Comparison of ENCODE assay signal across 22 cellular contexts in genomic region chr5:77663081-77663863, GRCh38. TPM values are rescaled to one million over a fixed set of nuclear protein-coding genes. Genes with fewer than 3 reads are reported as not detected.
A peak's percentile ranks its signal among the peaks of the same experiment; 100 is the strongest.
DNase-seq lines count a peak whose midpoint lies in the region; ATAC-seq, FAIRE-seq and TF ChIP-seq lines count a peak whose summit lies in the region.
"Had no signal": no experiment of that assay in that cellular context is flagged by ENCODE, and none has a peak within 500 bp of the region (broad histone marks: within the 10 kb centered on the region; RNA-seq: fewer than 3 reads in every experiment).

No MANE protein-coding gene starts in this region.

- H2AFZ ChIP-seq in GM23338 (0 out of 2 replicates have a peak overlapping the region, but pooled peaks have one; percentile 12), GM12878 (ENCODE audit: control insufficient read depth, low read depth, low read length) (peak overlapping the region; percentile 32; the same call in 1 of the 2 replicates)

- DNase-seq in activated naive CD4-positive, alpha-beta T cell treated with anti-CD3 and anti-CD28 coated beads for 36 hours, result no peak
- DNase-seq in GM23338 (ENCODE audit: low spot score) (no peak), GM12878 (ENCODE audit: low read depth, low spot score) (no peak), thyroid gland (peak; percentile 50 to 65)
- no peak for DNase-seq in stimulated activated naive CD8-positive, alpha-beta T cell treated with anti-CD3 and anti-CD28 coated beads, Interleukin-15, amount 100 ng/mL, for 72 hours
- DNase-seq: CD4-positive, alpha-beta memory T cell; DMS79 treated with DMSO at 0.1 percent for 48 hours; GDM1; HFFc6; KG1; NCI-H1436; NCI-H2081 treated with DMSO at 0.1 percent for 48 hours; NCI-H226; NCI-H526; SHP77 had no signal

- no peaks in the 10 kb centered on the region for H3K9me2 ChIP-seq in GM23338 (ENCODE audit: insufficient read depth)

- no peaks in the 10 kb centered on the region for H3F3A ChIP-seq in GM23338 (replicated peaks; ENCODE audit: low read depth)

- no peaks in the 10 kb centered on the region for H3K9me3 Mint-ChIP-seq in activated naive CD4-positive, alpha-beta T cell treated with anti-CD3 and anti-CD28 coated beads, Interleukin-2, amount 50 U/mL, for 24 hours
- no peaks in the 10 kb centered on the region for H3K9me3 Mint-ChIP-seq in activated naive CD4-positive, alpha-beta T cell treated with anti-CD3 and anti-CD28 coated beads for 36 hours
- H3K9me3 Mint-ChIP-seq in GM23338, result no peaks in the 10 kb centered on the region
- no peaks in the 10 kb centered on the region for H3K9me3 Mint-ChIP-seq in stimulated activated naive CD8-positive, alpha-beta T cell treated with anti-CD3 and anti-CD28 coated beads, Interleukin-15, amount 100 ng/mL, for 72 hours
- H3K9me3 Mint-ChIP-seq: HFFc6 had no signal

- POLR2A ChIA-PET in GM12878 (lab: Charles Lee), result interaction anchor here (1.0 to 2.4 kb wide), 4 partner anchors 16 to 84 kb away, joined by 3 to 7 read pairs (median 5); partner anchors contain the start of gene OTP

- H3K9me3 ChIP-seq in GM12878 (replicated peaks; ENCODE audit: control insufficient read depth, insufficient read depth, low read length) (no peaks in the 10 kb centered on the region), thyroid gland (no peaks in the 10 kb centered on the region)

- TF ChIP-seq POLR2A in GM12878 (IDR thresholded peaks at IDR 0.05; ENCODE audit: low read depth, low read length) (no peak), thyroid gland (IDR thresholded peaks at IDR 0.05) (no peak)

- TF ChIP-seq RAD21 in GM12878 (IDR thresholded peaks at IDR 0.05; ENCODE audit: insufficient read depth, low read depth, low read length), result no peak

- no peak overlapping the region for H3K4me3 ChIP-seq in GM23338
- H3K4me3 ChIP-seq in GM12878, result no peak overlapping the region
- H3K4me3 ChIP-seq in thyroid gland (replicated peaks in 1 of 3), result no peak overlapping the region

- H3K4me1 ChIP-seq in GM23338 (ENCODE audit: insufficient read depth) (no peaks in the 10 kb centered on the region), GM12878 (ENCODE audit: control insufficient read depth, insufficient read depth, low read length) (no peaks in the 10 kb centered on the region), thyroid gland (no peaks in the 10 kb centered on the region)

- peaks cover 3% of the 10 kb centered on the region for H3K4me1 Mint-ChIP-seq in activated naive CD4-positive, alpha-beta T cell treated with anti-CD3 and anti-CD28 coated beads, Interleukin-2, amount 50 U/mL, for 24 hours
- H3K4me1 Mint-ChIP-seq in activated naive CD4-positive, alpha-beta T cell treated with anti-CD3 and anti-CD28 coated beads for 36 hours (ENCODE audit: low read depth), result peaks cover 15% of the 10 kb centered on the region
- H3K4me1 Mint-ChIP-seq in GM23338, result no peaks in the 10 kb centered on the region
- no peaks in the 10 kb centered on the region for H3K4me1 Mint-ChIP-seq in stimulated activated naive CD8-positive, alpha-beta T cell treated with anti-CD3 and anti-CD28 coated beads, Interleukin-15, amount 100 ng/mL, for 72 hours
- H3K4me1 Mint-ChIP-seq: B cell; CD4-positive, alpha-beta memory T cell had no signal

- H4K20me1 ChIP-seq in GM23338 (replicated peaks; ENCODE audit: insufficient read depth) (no peaks in the 10 kb centered on the region), GM12878 (ENCODE audit: control insufficient read depth, insufficient read depth) (no peaks in the 10 kb centered on the region)

- H3K27me3 Mint-ChIP-seq in activated naive CD4-positive, alpha-beta T cell treated with anti-CD3 and anti-CD28 coated beads, Interleukin-2, amount 50 U/mL, for 24 hours, result peaks cover 13% of the 10 kb centered on the region
- H3K27me3 Mint-ChIP-seq in activated naive CD4-positive, alpha-beta T cell treated with anti-CD3 and anti-CD28 coated beads for 36 hours (ENCODE audit: low read depth), result peaks cover 27% of the 10 kb centered on the region
- no peaks in the 10 kb centered on the region for H3K27me3 Mint-ChIP-seq in GM23338 (ENCODE audit: insufficient read depth, low read depth, poor library complexity)
- peaks cover 34% of the 10 kb centered on the region for H3K27me3 Mint-ChIP-seq in stimulated activated naive CD8-positive, alpha-beta T cell treated with anti-CD3 and anti-CD28 coated beads, Interleukin-15, amount 100 ng/mL, for 72 hours

- SMC1A ChIA-PET in GM12878 (lab: Charles Lee; ENCODE audit: uncharacterized antibody, unreplicated experiment), result interaction anchor here (0.8 to 2.0 kb wide), 18 partner anchors 9 to 499 kb away, joined by 3 to 9 read pairs (median 4); no protein-coding TSS in a partner anchor

- H3K4me2 ChIP-seq in GM23338 (no peak overlapping the region), GM12878 (ENCODE audit: control insufficient read depth, insufficient read depth) (no peak overlapping the region)

- H3K27ac ChIP-seq in GM23338 (ENCODE audit: low read depth) (no peak overlapping the region), GM12878 (ENCODE audit: control insufficient read depth, insufficient read depth) (no peak overlapping the region), thyroid gland (no peak overlapping the region)

- WGBS in GM12878 (ENCODE audit: insufficient coverage, insufficient replicate concordance, low lambda C conversion rate, missing lambda C conversion rate), result 24% methylated on average over 7 of the region's 7 CpGs
- WGBS in thyroid gland, 2 donors, result 67 to 79% methylated on average over 7 of the region's 7 CpGs

- H3K36me3 Mint-ChIP-seq in activated naive CD4-positive, alpha-beta T cell treated with anti-CD3 and anti-CD28 coated beads, Interleukin-2, amount 50 U/mL, for 24 hours, result no peaks in the 10 kb centered on the region
- H3K36me3 Mint-ChIP-seq in activated naive CD4-positive, alpha-beta T cell treated with anti-CD3 and anti-CD28 coated beads for 36 hours (ENCODE audit: low read depth), result no peaks in the 10 kb centered on the region
- no peaks in the 10 kb centered on the region for H3K36me3 Mint-ChIP-seq in GM23338 (ENCODE audit: low read depth)
- H3K36me3 Mint-ChIP-seq: CD4-positive, alpha-beta memory T cell had no signal

- H3K9ac ChIP-seq in GM12878 (ENCODE audit: control insufficient read depth, insufficient read depth, low read length), result no peak overlapping the region

- TF ChIP-seq CTCF in GM23338 (conservative IDR thresholded peaks at IDR 0.05; ENCODE audit: low read depth in 2 of 2) (no peak), GM12878 (IDR thresholded peaks at IDR 0.05 in 2 of 3, conservative IDR thresholded peaks at IDR 0.05 in 1 of 3; ENCODE audit: control insufficient read depth in 2 of 3, extremely low read depth in 1 of 3, insufficient read depth in 1 of 3, low read depth in 3 of 3, low read length in 3 of 3) (no peak), thyroid gland (IDR thresholded peaks at IDR 0.05) (no peak)

- no TSS peak for BruUV-seq in GM12878 (replicated peaks; lab: Mats Ljungman, UMichigan)

- H3K36me3 ChIP-seq in GM23338 (ENCODE audit: insufficient read depth), result no peaks in the 10 kb centered on the region
- H3K36me3 ChIP-seq in GM12878 (ENCODE audit: control insufficient read depth in 2 of 2, insufficient read depth in 2 of 2, low read length in 1 of 2), result no peaks in the 10 kb centered on the region
- no peaks in the 10 kb centered on the region for H3K36me3 ChIP-seq in thyroid gland

- H3K79me2 ChIP-seq in GM23338 (replicated peaks; ENCODE audit: insufficient read depth), result no peaks in the 10 kb centered on the region
- no peaks in the 10 kb centered on the region for H3K79me2 ChIP-seq in GM12878 (ENCODE audit: control insufficient read depth, insufficient read depth, low read length)

- intact Hi-C loops in activated naive CD4-positive, alpha-beta T cell treated with anti-CD3 and anti-CD28 coated beads for 36 hours (cut with micrococcal nuclease), result loop anchor here (2.0 to 10.0 kb wide), 2 partner anchors 114 to 288 kb away; partner anchors contain the start of gene TBCA
- intact Hi-C loops in GM12878 (cut with micrococcal nuclease; ENCODE audit: unreplicated experiment) (no loop called here), thyroid gland (cut with DNase I) (no loop called here)

- peak overlapping the region; percentile 33 for H3K27ac Mint-ChIP-seq in activated naive CD4-positive, alpha-beta T cell treated with anti-CD3 and anti-CD28 coated beads, Interleukin-2, amount 50 U/mL, for 24 hours
- no peak overlapping the region for H3K27ac Mint-ChIP-seq in activated naive CD4-positive, alpha-beta T cell treated with anti-CD3 and anti-CD28 coated beads for 36 hours
- no peak overlapping the region for H3K27ac Mint-ChIP-seq in GM23338
- H3K27ac Mint-ChIP-seq in stimulated activated naive CD8-positive, alpha-beta T cell treated with anti-CD3 and anti-CD28 coated beads, Interleukin-15, amount 100 ng/mL, for 72 hours, result no peak overlapping the region
- H3K27ac Mint-ChIP-seq: B cell; CD4-positive, alpha-beta memory T cell; HFFc6 had no signal

- RAD21 ChIA-PET in GM12878 (lab: Charles Lee; ENCODE audit: unreplicated experiment), result interaction anchor here (0.6 to 2.1 kb wide), 13 partner anchors 18 to 498 kb away, joined by 3 to 14 read pairs (median 5); no protein-coding TSS in a partner anchor

- TF ChIP-seq EP300 in GM12878 (IDR thresholded peaks at IDR 0.05; ENCODE audit: borderline replicate concordance in 1 of 2, control insufficient read depth in 1 of 2, low read depth in 2 of 2, low read length in 2 of 2), result no peak

- H3K27me3 ChIP-seq in GM23338 (ENCODE audit: insufficient read depth) (no peaks in the 10 kb centered on the region), GM12878 (replicated peaks in 1 of 2; ENCODE audit: control insufficient read depth in 2 of 2, insufficient read depth in 2 of 2, low read length in 1 of 2) (no peaks in the 10 kb centered on the region), thyroid gland (peaks cover 3% of the 10 kb centered on the region)

- FAIRE-seq in GM12878 (lab: Jason Lieb, UNC), result no peak
- FAIRE-seq: D721Med had no signal

- in situ Hi-C loops in GM12878 (cut with MboI), result no loop called here

- no peak for ATAC-seq in GM23338
- peak; percentile 40 for ATAC-seq in GM12878
- no peak for ATAC-seq in HG03439 (IDR thresholded peaks at IDR 0.05; ENCODE audit: unreplicated experiment)
- no peak for ATAC-seq in stimulated activated naive CD8-positive, alpha-beta T cell treated with anti-CD3 and anti-CD28 coated beads, Interleukin-15, amount 100 ng/mL, for 72 hours

- CTCF ChIA-PET in activated naive CD4-positive, alpha-beta T cell treated with anti-CD3 and anti-CD28 coated beads for 36 hours (lab: Charles Lee), result interaction anchor here (1.1 kb wide), 1 partner anchor 287 kb away, joined by 3 read pairs; no protein-coding TSS in a partner anchor
- CTCF ChIA-PET in GM12878 (lab: Yijun Ruan, JAX), result interaction anchor here (0.8 to 1.7 kb wide), 8 partner anchors 13 to 606 kb away, joined by 3 to 8 read pairs (median 4); no protein-coding TSS in a partner anchor

- no peak overlapping the region for H3K4me3 Mint-ChIP-seq in activated naive CD4-positive, alpha-beta T cell treated with anti-CD3 and anti-CD28 coated beads, Interleukin-2, amount 50 U/mL, for 24 hours
- H3K4me3 Mint-ChIP-seq in activated naive CD4-positive, alpha-beta T cell treated with anti-CD3 and anti-CD28 coated beads for 36 hours, result no peak overlapping the region
- no peak overlapping the region for H3K4me3 Mint-ChIP-seq in GM23338
- H3K4me3 Mint-ChIP-seq in stimulated activated naive CD8-positive, alpha-beta T cell treated with anti-CD3 and anti-CD28 coated beads, Interleukin-15, amount 100 ng/mL, for 72 hours, result no peak overlapping the region
- H3K4me3 Mint-ChIP-seq: B cell; CD4-positive, alpha-beta memory T cell; HFFc6 had no signal

RNA-seq across cellular contexts. Expression of gene OTP, which starts 24.8 kb away (rescaled TPM):
- not detected for total RNA-seq in activated naive CD4-positive, alpha-beta T cell treated with anti-CD3 and anti-CD28 coated beads for 36 hours
- not detected in 2 replicates for total RNA-seq in GM23338 (2014; rRNA removed; shearing (Covaris generic))
- polyA plus RNA-seq in GM23338 (2016; fragmentation: Nextera tagmentation; extraction: Ambion mirVana) (not detected in 2 replicates), GM12878 (2011; rRNA removed) (0.63 and 0.71 TPM in 2 replicates), GM12878 (2014; fragmentation: Illumina TruSeq; extraction: Trizol) (2.3 and 3.5 TPM in 2 replicates), GM12878 (2014; fragmentation: Nextera tagmentation; extraction: Ambion mirVana) (1 to 10 TPM; 1.5 to 2.6 TPM), GM12878 (2014; rRNA removed) (2.3 and 3.1 TPM in 2 replicates), GM12878 (2016; fragmentation: Nextera tagmentation; extraction: Ambion mirVana) (1 to 10 TPM; 3.3 to 8.8 TPM)
- 2.2 and 2.7 TPM in 2 replicates for total RNA-seq in GM12878 (2013; cell fraction: nucleolus; rRNA removed)
- total RNA-seq in GM12878 (2014; rRNA removed) (0.45 and 0.54 TPM in 2 replicates), GM12878 (2014; rRNA removed; fragmentation: Illumina TruSeq; extraction: Trizol) (0.31 and 0.46 TPM in 2 replicates), GM12878 (2021) (8.4 and 8.5 TPM in 2 replicates), thyroid gland (not detected)
- polyA plus RNA-seq in GM12878 (2011; ENCODE audit: low read depth), result 0.66 TPM
- 0.82 and 1.1 TPM in 2 replicates for polyA plus RNA-seq in GM12878 (2011; cell fraction: cytosol; rRNA removed)
- polyA plus RNA-seq in GM12878 (2011; cell fraction: nucleus; rRNA removed), result 1.8 and 2.6 TPM in 2 replicates
- 0.88 and 1.2 TPM in 2 replicates for polyA plus RNA-seq in GM12878 (2012)
- 0.93 and 1.1 TPM in 2 replicates for polyA minus RNA-seq in GM12878 (2011; rRNA and poly(A)+ RNA removed)
- polyA minus RNA-seq in GM12878 (2011; cell fraction: cytosol; rRNA and poly(A)+ RNA removed), result 1.6 and 1.9 TPM in 2 replicates
- polyA minus RNA-seq in GM12878 (2011; cell fraction: nucleus; rRNA and poly(A)+ RNA removed), result 0.48 and 1.2 TPM in 2 replicates
- total RNA-seq: A673; B cell; CD4-positive, alpha-beta memory T cell; H4; HFFc6; M059J had no signal
- polyA plus RNA-seq: CD4-positive, alpha-beta memory T cell had no signal

Comparison
In these comparisons a context has a peak if more than half of its experiments do, and no peak if none do; other contexts are left out.
1. DNase-seq: peak in thyroid gland (2 of 2); none in activated naive CD4-positive, alpha-beta T cell treated with anti-CD3 and anti-CD28 coated beads for 36 hours (single experiment), GM23338 (single experiment), GM12878 (single experiment) and stimulated activated naive CD8-positive, alpha-beta T cell treated with anti-CD3 and anti-CD28 coated beads, Interleukin-15, amount 100 ng/mL, for 72 hours (0 of 2).